In the genomic region with DNA sequence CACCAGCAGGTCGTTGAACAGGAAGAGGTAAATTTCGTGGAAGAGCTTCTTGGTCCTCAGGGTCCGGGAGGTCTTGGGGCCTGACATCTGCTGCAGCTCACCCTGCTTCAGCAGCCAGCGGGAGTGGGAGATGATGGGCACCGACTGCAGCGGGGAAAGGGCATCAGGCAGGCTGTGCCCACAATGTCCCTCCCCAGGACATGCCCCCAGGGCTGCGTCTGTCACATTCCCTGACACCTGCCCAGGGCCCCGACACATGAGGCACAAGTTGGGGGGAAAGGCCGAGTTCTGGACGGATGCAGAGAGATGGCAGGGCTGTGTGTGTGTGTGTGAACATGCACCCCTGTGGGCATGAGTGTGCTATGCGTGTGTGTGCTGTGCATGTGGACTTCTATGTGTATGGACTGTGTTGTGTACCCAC, we compare ENCODE assay signal across 26 cellular contexts. TPM values are rescaled to one million over a fixed set of nuclear protein-coding genes. Genes with fewer than 3 reads are reported as not detected.
A peak's percentile ranks its signal among the peaks of the same experiment; 100 is the strongest.
DNase-seq lines count a peak whose midpoint lies in the region; ATAC-seq and TF ChIP-seq lines count a peak whose summit lies in the region.
"Had no signal": no experiment of that assay in that cellular context is flagged by ENCODE, and none has a peak within 500 bp of the region (broad histone marks: within the 10 kb centered on the region; RNA-seq: fewer than 3 reads in every experiment).

No MANE protein-coding gene starts in this region.

- H4K20me1 ChIP-seq in SK-N-SH (ENCODE audit: insufficient read depth): no peaks in the 10 kb centered on the region

- TF ChIP-seq RAD21 in SK-N-SH (IDR thresholded peaks at IDR 0.05; ENCODE audit: low read length): no peak

- H3K4me3 Mint-ChIP-seq in stimulated activated effector memory CD8-positive, alpha-beta T cell treated with anti-CD3 and anti-CD28 coated beads, Interleukin-12 subunit alpha, Interleukin-12 subunit beta, amount 100 ng/mL, for 72 hours: no peak overlapping the region
- H3K4me3 Mint-ChIP-seq: CD8-positive, alpha-beta T cell had no signal

- ATAC-seq in SK-N-SH treated with all-trans-retinoic acid at 6 μM for 48 hours (no peak), right cardiac atrium (no peak), left lobe of liver (no peak)
- ATAC-seq in stimulated activated effector memory CD8-positive, alpha-beta T cell treated with anti-CD3 and anti-CD28 coated beads, Interleukin-12 subunit alpha, Interleukin-12 subunit beta, amount 100 ng/mL, for 72 hours: no peak
- ATAC-seq: CD8-positive, alpha-beta T cell had no signal

- intact Hi-C loops in cardiac septum (cut with DNase I): no loop called here
- intact Hi-C loops in right cardiac atrium (cut with DNase I): no loop called here

- H3K9me3 ChIP-seq in SK-N-SH: no peaks in the 10 kb centered on the region
- H3K9me3 ChIP-seq in right cardiac atrium (ENCODE audit: control insufficient read depth, low read length): no peaks in the 10 kb centered on the region
- H3K9me3 ChIP-seq: BLaER1 treated with 17β-estradiol and CSF1 and Interleukin-3, amounts not matched to agents 10 nM and 100 nM; HAP-1 had no signal

- TF ChIP-seq EP300 in SK-N-SH (IDR thresholded peaks at IDR 0.05; ENCODE audit: borderline replicate concordance in 1 of 2, low read depth in 1 of 2, low read length in 1 of 2): no peak

- peaks cover 11% of the 10 kb centered on the region for H3K4me1 Mint-ChIP-seq in stimulated activated effector memory CD8-positive, alpha-beta T cell treated with anti-CD3 and anti-CD28 coated beads, Interleukin-12 subunit alpha, Interleukin-12 subunit beta, amount 100 ng/mL, for 72 hours

- H3K9me2 ChIP-seq in SK-N-SH: no peaks in the 10 kb centered on the region

- no peaks in the 10 kb centered on the region for H3K36me3 Mint-ChIP-seq in stimulated activated effector memory CD8-positive, alpha-beta T cell treated with anti-CD3 and anti-CD28 coated beads, Interleukin-12 subunit alpha, Interleukin-12 subunit beta, amount 100 ng/mL, for 72 hours
- H3K36me3 Mint-ChIP-seq: CD8-positive, alpha-beta T cell had no signal

- no peak overlapping the region for H3K27ac ChIP-seq in SK-N-SH (ENCODE audit: low read depth in 2 of 2, low read length in 1 of 2)
- no peak overlapping the region for H3K27ac ChIP-seq in right cardiac atrium (ENCODE audit: low read length)
- H3K27ac ChIP-seq: 22Rv1; BLaER1 treated with 17β-estradiol and CSF1 and Interleukin-3, amounts not matched to agents 10 nM and 100 nM; GM23248; HL-60; RWPE1 had no signal

- no peak for TF ChIP-seq CTCF in SK-N-SH (IDR thresholded peaks at IDR 0.05)

- CTCF ChIA-PET in SK-N-SH (lab: Yijun Ruan, JAX): interaction anchor here (1.0 to 1.2 kb wide), 4 partner anchors 9 to 170 kb away, joined by 3 read pairs; no protein-coding TSS in a partner anchor

- H3K79me2 ChIP-seq in SK-N-SH (ENCODE audit: insufficient read depth): no peaks in the 10 kb centered on the region

- H3K9me3 Mint-ChIP-seq in stimulated activated effector memory CD8-positive, alpha-beta T cell treated with anti-CD3 and anti-CD28 coated beads, Interleukin-12 subunit alpha, Interleukin-12 subunit beta, amount 100 ng/mL, for 72 hours: no peaks in the 10 kb centered on the region
- H3K9me3 Mint-ChIP-seq: CD8-positive, alpha-beta T cell had no signal

- no peaks in the 10 kb centered on the region for H3F3A ChIP-seq in SK-N-SH (replicated peaks; ENCODE audit: insufficient read depth)

- peak; percentile 16 for DNase-seq in SK-N-SH
- DNase-seq in cardiac septum (ENCODE audit: low spot score): peak; percentile 70
- DNase-seq in right cardiac atrium: no peak
- DNase-seq in left lobe of liver (ENCODE audit: low spot score): peak; percentile 37
- no peak for DNase-seq in stimulated activated effector memory CD8-positive, alpha-beta T cell treated with anti-CD3 and anti-CD28 coated beads, Interleukin-12 subunit alpha, Interleukin-12 subunit beta, amount 100 ng/mL, for 72 hours (ENCODE audit: low spot score in 2 of 2)
- no peak for DNase-seq in cerebellar nuclear complex (lab: John Stamatoyannopoulos, UW)
- DNase-seq in NCI-H1048 (lab: John Stamatoyannopoulos, UW): no peak
- DNase-seq: ACHN; Calu3; CD8-positive, alpha-beta T cell; DMS153; GM23248; KG1; NCI-H1105; NCI-H146; NCI-H2029; NCI-H2227 treated with DMSO at 0.1 percent for 48 hours; NCI-H510A; NCI-H748 treated with DMSO at 0.1 percent for 48 hours; NK-92 treated with Interleukin-12 subunit alpha and Interleukin-12 subunit beta, amount 100 ng/mL, for 24 hours had no signal

- no peaks in the 10 kb centered on the region for H3K4me1 ChIP-seq in SK-N-SH (ENCODE audit: control insufficient read depth in 1 of 2, insufficient read depth in 2 of 2, low read depth in 1 of 2, low read length in 1 of 2)
- H3K4me1 ChIP-seq in right cardiac atrium (ENCODE audit: control insufficient read depth, insufficient read depth, low read length): no peaks in the 10 kb centered on the region
- H3K4me1 ChIP-seq: HAP-1 had no signal

- POLR2A ChIA-PET in SK-N-SH (lab: Yijun Ruan, JAX): no interaction called here

- H3K4me2 ChIP-seq in SK-N-SH: no peak overlapping the region
- H3K4me2 ChIP-seq: BLaER1 treated with 17β-estradiol and CSF1 and Interleukin-3, amounts not matched to agents 10 nM and 100 nM had no signal

- no peak overlapping the region for H2AFZ ChIP-seq in SK-N-SH (ENCODE audit: low read depth)
- H2AFZ ChIP-seq: GM23248 had no signal

- H3K36me3 ChIP-seq in SK-N-SH (replicated peaks in 1 of 2; ENCODE audit: control insufficient read depth in 1 of 2, insufficient read depth in 2 of 2, low read length in 1 of 2): no peaks in the 10 kb centered on the region
- H3K36me3 ChIP-seq: BLaER1 treated with 17β-estradiol and CSF1 and Interleukin-3, amounts not matched to agents 10 nM and 100 nM; HAP-1 had no signal

- no peaks in the 10 kb centered on the region for H3K27me3 ChIP-seq in SK-N-SH (ENCODE audit: insufficient read depth)
- H3K27me3 ChIP-seq in right cardiac atrium (ENCODE audit: control insufficient read depth, insufficient read depth): no peaks in the 10 kb centered on the region

- no peak overlapping the region for H3K4me3 ChIP-seq in SK-N-SH (ENCODE audit: low read depth in 2 of 2, low read length in 1 of 2)
- H3K4me3 ChIP-seq in right cardiac atrium (ENCODE audit: low read length): no peak overlapping the region
- H3K4me3 ChIP-seq: BLaER1 treated with 17β-estradiol and CSF1 and Interleukin-3, amounts not matched to agents 10 nM and 100 nM; GM23248; HAP-1 had no signal

- peak overlapping the region; percentile 65 for H3K27ac Mint-ChIP-seq in stimulated activated effector memory CD8-positive, alpha-beta T cell treated with anti-CD3 and anti-CD28 coated beads, Interleukin-12 subunit alpha, Interleukin-12 subunit beta, amount 100 ng/mL, for 72 hours
- H3K27ac Mint-ChIP-seq: CD8-positive, alpha-beta T cell had no signal

- 86% methylated on average over 8 of the region's 11 CpGs for WGBS in SK-N-SH (ENCODE audit: low lambda C conversion rate)
- WGBS in right cardiac atrium: 80% methylated on average over 11 of the region's 11 CpGs

- no peak overlapping the region for H3K9ac ChIP-seq in SK-N-SH
- H3K9ac ChIP-seq: BLaER1 treated with 17β-estradiol and CSF1 and Interleukin-3, amounts not matched to agents 10 nM and 100 nM; GM23248 had no signal

TF ChIP-seq in SK-N-SH, 30 proteins besides CTCF, POLR2A, EP300 and RAD21:
- TF ChIP-seq EZH2phosphoT487 (IDR thresholded peaks at IDR 0.05; ENCODE audit: borderline replicate concordance, low read depth) (no peak), USF2 (IDR thresholded peaks at IDR 0.05; ENCODE audit: borderline replicate concordance, low read depth, low read length) (no peak), GATA2 (CRISPR knock-in tag; IDR thresholded peaks at IDR 0.05) (no peak), RCOR1 (IDR thresholded peaks at IDR 0.05; ENCODE audit: low read length) (no peak), SMC3 (IDR thresholded peaks at IDR 0.05; ENCODE audit: low read depth, low read length) (no peak), SIN3A (IDR thresholded peaks at IDR 0.05; ENCODE audit: borderline replicate concordance, low read depth, low read length) (no peak)

TF ChIP-seq in SK-N-SH treated with all-trans-retinoic acid at 6 μM for 48 hours, 23 proteins besides CTCF, POLR2A, EP300 and RAD21 (continues in another document):
- TF ChIP-seq, protein P1, sequence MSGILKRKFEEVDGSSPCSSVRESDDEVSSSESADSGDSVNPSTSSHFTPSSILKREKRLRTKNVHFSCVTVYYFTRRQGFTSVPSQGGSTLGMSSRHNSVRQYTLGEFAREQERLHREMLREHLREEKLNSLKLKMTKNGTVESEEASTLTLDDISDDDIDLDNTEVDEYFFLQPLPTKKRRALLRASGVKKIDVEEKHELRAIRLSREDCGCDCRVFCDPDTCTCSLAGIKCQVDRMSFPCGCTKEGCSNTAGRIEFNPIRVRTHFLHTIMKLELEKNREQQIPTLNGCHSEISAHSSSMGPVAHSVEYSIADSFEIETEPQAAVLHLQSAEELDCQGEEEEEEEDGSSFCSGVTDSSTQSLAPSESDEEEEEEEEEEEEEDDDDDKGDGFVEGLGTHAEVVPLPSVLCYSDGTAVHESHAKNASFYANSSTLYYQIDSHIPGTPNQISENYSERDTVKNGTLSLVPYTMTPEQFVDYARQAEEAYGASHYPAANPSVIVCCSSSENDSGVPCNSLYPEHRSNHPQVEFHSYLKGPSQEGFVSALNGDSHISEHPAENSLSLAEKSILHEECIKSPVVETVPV (CRISPR knock-in tag; IDR thresholded peaks at IDR 0.05): no peak
- no peak for TF ChIP-seq ESRRG (CRISPR knock-in tag; IDR thresholded peaks at IDR 0.05)
- TF ChIP-seq, protein P2, sequence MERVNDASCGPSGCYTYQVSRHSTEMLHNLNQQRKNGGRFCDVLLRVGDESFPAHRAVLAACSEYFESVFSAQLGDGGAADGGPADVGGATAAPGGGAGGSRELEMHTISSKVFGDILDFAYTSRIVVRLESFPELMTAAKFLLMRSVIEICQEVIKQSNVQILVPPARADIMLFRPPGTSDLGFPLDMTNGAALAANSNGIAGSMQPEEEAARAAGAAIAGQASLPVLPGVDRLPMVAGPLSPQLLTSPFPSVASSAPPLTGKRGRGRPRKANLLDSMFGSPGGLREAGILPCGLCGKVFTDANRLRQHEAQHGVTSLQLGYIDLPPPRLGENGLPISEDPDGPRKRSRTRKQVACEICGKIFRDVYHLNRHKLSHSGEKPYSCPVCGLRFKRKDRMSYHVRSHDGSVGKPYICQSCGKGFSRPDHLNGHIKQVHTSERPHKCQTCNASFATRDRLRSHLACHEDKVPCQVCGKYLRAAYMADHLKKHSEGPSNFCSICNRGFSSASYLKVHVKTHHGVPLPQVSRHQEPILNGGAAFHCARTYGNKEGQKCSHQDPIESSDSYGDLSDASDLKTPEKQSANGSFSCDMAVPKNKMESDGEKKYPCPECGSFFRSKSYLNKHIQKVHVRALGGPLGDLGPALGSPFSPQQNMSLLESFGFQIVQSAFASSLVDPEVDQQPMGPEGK (CRISPR knock-in tag; IDR thresholded peaks at IDR 0.05; ENCODE audit: borderline replicate concordance): no peak

RNA-seq across cellular contexts. Expression of gene SNORC, which starts 13.9 kb away (rescaled TPM):
- 1.2 and 1.3 TPM in 2 replicates for polyA plus RNA-seq in SK-N-SH (2012; rRNA removed)
- polyA plus RNA-seq in SK-N-SH (2012; cell fraction: cytosol; rRNA removed): 0.51 and 0.81 TPM in 2 replicates
- 7.3 and 11.7 TPM in 2 replicates for polyA plus RNA-seq in SK-N-SH (2012; cell fraction: nucleus; rRNA removed)
- 1.1 TPM for total RNA-seq in cardiac septum
- total RNA-seq in right cardiac atrium: 1 to 10 TPM in 3 of 4 donors, under 1 TPM in 1; 0.86 to 1.9 (median 1.3) TPM
- polyA plus RNA-seq in right cardiac atrium: 0.59 TPM
- total RNA-seq in left lobe of liver: 15.5 TPM
- total RNA-seq: GM23248 had no signal

Comparison
In these comparisons a context has a peak if more than half of its experiments do, and no peak if none do; other contexts are left out.
1. DNase-seq: peak in SK-N-SH (single experiment), cardiac septum (single experiment) and left lobe of liver (single experiment); none in right cardiac atrium (0 of 3), stimulated activated effector memory CD8-positive, alpha-beta T cell treated with anti-CD3 and anti-CD28 coated beads, Interleukin-12 subunit alpha, Interleukin-12 subunit beta, amount 100 ng/mL, for 72 hours (0 of 2), cerebellar nuclear complex (0 of 2) and NCI-H1048 (single experiment).